20 cellular contexts compared by ENCODE assay signal in genomic region chr2:215635071-215635787, GRCh38.
"Had no signal": no experiment of that assay in that cellular context is flagged by ENCODE, and none has a peak within 500 bp of the region (broad histone marks: within the 10 kb centered on the region; RNA-seq: fewer than 3 reads in every experiment).

No MANE protein-coding gene starts in this region.

- H3K36me3 ChIP-seq: ascending aorta, neutrophil, tibial artery had no signal

- H3K27ac ChIP-seq: ascending aorta, neutrophil, parathyroid adenoma, skin epidermis, tibial artery had no signal

- H3K4me3 Mint-ChIP-seq: activated T-helper 17 cell treated with anti-CD3 and anti-CD28 coated beads, Interleukin-2, amount 50 U/mL, for 72 hours; nephron; stimulated activated effector memory CD8-positive, alpha-beta T cell treated with anti-CD3 and anti-CD28 coated beads, Interleukin-12 subunit alpha, Interleukin-12 subunit beta, amount 100 ng/mL, for 72 hours; stimulated activated naive CD8-positive, alpha-beta T cell treated with anti-CD3 and anti-CD28 coated beads, Interleukin-15, amount 100 ng/mL, for 72 hours; T-helper 1 cell treated with Interleukin-12 subunit alpha and Interleukin-12 subunit beta and Interleukin-4 antibody, amounts not matched to agents 30 μg/mL and 1 μg/mL, for 36 hours; WTC11 had no signal

- H2AFZ ChIP-seq: parathyroid adenoma had no signal

- H3K4me1 ChIP-seq: ascending aorta, parathyroid adenoma had no signal

- H3K4me1 Mint-ChIP-seq: activated T-helper 17 cell treated with anti-CD3 and anti-CD28 coated beads, Interleukin-2, amount 50 U/mL, for 72 hours; nephron; stimulated activated effector memory CD8-positive, alpha-beta T cell treated with anti-CD3 and anti-CD28 coated beads, Interleukin-12 subunit alpha, Interleukin-12 subunit beta, amount 100 ng/mL, for 72 hours; stimulated activated naive CD8-positive, alpha-beta T cell treated with anti-CD3 and anti-CD28 coated beads, Interleukin-15, amount 100 ng/mL, for 72 hours; WTC11 had no signal

- H3K27me3 ChIP-seq: ascending aorta, neutrophil, tibial artery had no signal

- H3K27me3 Mint-ChIP-seq: stimulated activated naive CD8-positive, alpha-beta T cell treated with anti-CD3 and anti-CD28 coated beads, Interleukin-15, amount 100 ng/mL, for 72 hours had no signal

- H3K27ac Mint-ChIP-seq: activated naive CD4-positive, alpha-beta T cell treated with anti-CD3 and anti-CD28 coated beads, Interleukin-2, amount 50 U/mL, for 72 hours; activated T-helper 17 cell treated with anti-CD3 and anti-CD28 coated beads, Interleukin-2, amount 50 U/mL, for 72 hours; nephron; stimulated activated effector memory CD8-positive, alpha-beta T cell treated with anti-CD3 and anti-CD28 coated beads, Interleukin-12 subunit alpha, Interleukin-12 subunit beta, amount 100 ng/mL, for 72 hours; stimulated activated naive CD8-positive, alpha-beta T cell treated with anti-CD3 and anti-CD28 coated beads, Interleukin-15, amount 100 ng/mL, for 72 hours; T-helper 1 cell treated with Interleukin-12 subunit alpha and Interleukin-12 subunit beta and Interleukin-4 antibody, amounts not matched to agents 30 μg/mL and 1 μg/mL, for 36 hours; WTC11 had no signal

- H3K4me3 ChIP-seq: ascending aorta, skin epidermis, tibial artery had no signal

- H3K9ac ChIP-seq: parathyroid adenoma had no signal

- ATAC-seq: activated naive CD4-positive, alpha-beta T cell treated with anti-CD3 and anti-CD28 coated beads, Interleukin-2, amount 50 U/mL, for 72 hours; activated T-helper 17 cell treated with anti-CD3 and anti-CD28 coated beads, Interleukin-2, amount 50 U/mL, for 72 hours; left ventricle myocardium superior; right cardiac atrium; stimulated activated effector memory CD8-positive, alpha-beta T cell treated with anti-CD3 and anti-CD28 coated beads, Interleukin-12 subunit alpha, Interleukin-12 subunit beta, amount 100 ng/mL, for 72 hours; stimulated activated naive CD8-positive, alpha-beta T cell treated with anti-CD3 and anti-CD28 coated beads, Interleukin-15, amount 100 ng/mL, for 72 hours had no signal

- H3K79me2 ChIP-seq: parathyroid adenoma had no signal

- DNase-seq: activated T-cell treated with anti-CD3 and anti-CD28 coated beads, Interleukin-2, amount 50 U/mL, for 1 hour; cerebellar nuclear complex; effector CD4-positive, alpha-beta T cell; erythroblast; left ventricle myocardium superior; right cardiac atrium; stimulated activated CD4-positive, alpha-beta T cell treated with anti-CD3 and anti-CD28 coated beads, Interleukin-1b, Interleukin-23, amount 100 ng/mL, for 48 hours; stimulated activated naive CD8-positive, alpha-beta T cell treated with anti-CD3 and anti-CD28 coated beads, Interleukin-15, amount 100 ng/mL, for 72 hours; T1000; tibial artery had no signal

- H3K36me3 Mint-ChIP-seq: stimulated activated effector memory CD8-positive, alpha-beta T cell treated with anti-CD3 and anti-CD28 coated beads, Interleukin-12 subunit alpha, Interleukin-12 subunit beta, amount 100 ng/mL, for 72 hours had no signal
